Comparison of ENCODE assay signal across 17 cellular contexts in genomic region chr12:3931206-3931605, GRCh38. TPM values are rescaled to one million over a fixed set of nuclear protein-coding genes. Genes with fewer than 3 reads are reported as not detected.
DNase-seq lines count a peak whose midpoint lies in the region; ATAC-seq and TF ChIP-seq lines count a peak whose summit lies in the region.
"Had no signal": no experiment of that assay in that cellular context is flagged by ENCODE, and none has a peak within 500 bp of the region (broad histone marks: within the 10 kb centered on the region; RNA-seq: fewer than 3 reads in every experiment).

No MANE protein-coding gene starts in this region.

- H3K36me3 ChIP-seq in CD8-positive, alpha-beta T cell (ENCODE audit: insufficient read depth, low read length) = no peaks in the 10 kb centered on the region
- no peaks in the 10 kb centered on the region for H3K36me3 ChIP-seq in heart right ventricle
- H3K36me3 ChIP-seq: SJSA1 had no signal

- intact Hi-C loops in CD4-positive, alpha-beta T cell (cut with DNase I, micrococcal nuclease) = loop anchor here in 1 of 2 experiments (5.0 kb wide), 1 partner anchor 34 kb away; no protein-coding TSS in a partner anchor
- intact Hi-C loops in CD8-positive, alpha-beta T cell (cut with DNase I, micrococcal nuclease) = loop anchor here in 1 of 2 experiments (5.0 kb wide), 1 partner anchor 34 kb away; no protein-coding TSS in a partner anchor
- intact Hi-C loops in heart right ventricle (cut with DNase I) = no loop called here

- ATAC-seq in CD4-positive, alpha-beta T cell (ENCODE audit: poor library complexity) = peak; percentile 59
- peak; percentile 71 for ATAC-seq in CD8-positive, alpha-beta T cell
- ATAC-seq in heart right ventricle = no peak

- POLR2A ChIA-PET in CD4-positive, alpha-beta T cell (lab: Charles Lee) = interaction anchor here (0.8 to 1.4 kb wide), 4 partner anchors 15 to 58 kb away, joined by 3 to 4 read pairs (median 4); partner anchors contain the start of gene PARP11
- POLR2A ChIA-PET in CD8-positive, alpha-beta T cell (lab: Charles Lee) = no interaction called here

- peak overlapping the region; percentile 75 for H3K27ac Mint-ChIP-seq in CD4-positive, alpha-beta T cell
- no peak overlapping the region for H3K27ac Mint-ChIP-seq in CD8-positive, alpha-beta T cell
- H3K27ac Mint-ChIP-seq in nephron = peak overlapping the region in 2 of 3 experiments; percentile 94 to 96

- H3K4me1 Mint-ChIP-seq in CD4-positive, alpha-beta T cell (ENCODE audit: low read depth) = peaks cover 75% of the 10 kb centered on the region
- peaks cover 54% of the 10 kb centered on the region for H3K4me1 Mint-ChIP-seq in CD8-positive, alpha-beta T cell (ENCODE audit: low read depth)
- H3K4me1 Mint-ChIP-seq in nephron = peaks cover 59% of the 10 kb centered on the region

- no peak overlapping the region for H3K4me3 ChIP-seq in CD8-positive, alpha-beta T cell (ENCODE audit: low read depth, low read length)
- H3K4me3 ChIP-seq in heart right ventricle = no peak overlapping the region
- H3K4me3 ChIP-seq: PC-9, SJSA1 had no signal

- WGBS in heart right ventricle, 2 donors = 84 to 90% methylated on average over 4 of the region's 4 CpGs

- CTCF ChIA-PET in CD4-positive, alpha-beta T cell (lab: Charles Lee) = no interaction called here
- CTCF ChIA-PET in CD8-positive, alpha-beta T cell (lab: Charles Lee) = interaction anchor here (1.5 to 4.1 kb wide), 3 partner anchors 32 to 346 kb away, joined by 3 to 22 read pairs (median 11); no protein-coding TSS in a partner anchor

- no peaks in the 10 kb centered on the region for H3K27me3 ChIP-seq in CD4-positive, alpha-beta T cell (ENCODE audit: control insufficient read depth, insufficient read depth, low read length)
- no peaks in the 10 kb centered on the region for H3K27me3 ChIP-seq in CD8-positive, alpha-beta T cell (ENCODE audit: insufficient read depth, low read length)
- H3K27me3 ChIP-seq in heart right ventricle = peaks cover 0 to 71% (median 51%) of the 10 kb centered on the region in 7 donors

- peak in 5 of 10 experiments; percentile 17 to 45 (median 29) for DNase-seq in CD4-positive, alpha-beta T cell
- peak in 3 of 7 experiments; percentile 23 to 32 (median 29) for DNase-seq in CD8-positive, alpha-beta T cell
- peak; percentile 68 for DNase-seq in activated effector memory CD4-positive, alpha-beta T cell treated with anti-CD3 and anti-CD28 coated beads, Interleukin-2, amount 50 U/mL, for 16 hours
- no peak for DNase-seq in heart right ventricle
- DNase-seq in HK-2 (ENCODE audit: unreplicated experiment) = no peak
- DNase-seq in GDM1 (lab: John Stamatoyannopoulos, UW) = no peak
- DNase-seq: ACHN, DMS79 treated with DMSO at 0.1 percent for 48 hours, GF-D8, KBM-7, MV-4-11, NCI-H1417 treated with DMSO at 0.1 percent for 48 hours, NCI-H2029, NCI-H2171, PC-9 had no signal

- H3K27me3 Mint-ChIP-seq in CD4-positive, alpha-beta T cell = no peaks in the 10 kb centered on the region
- no peaks in the 10 kb centered on the region for H3K27me3 Mint-ChIP-seq in CD8-positive, alpha-beta T cell (ENCODE audit: low read depth)
- peaks cover 9% of the 10 kb centered on the region for H3K27me3 Mint-ChIP-seq in nephron (ENCODE audit: low read depth)

- H3K27ac ChIP-seq in CD4-positive, alpha-beta T cell (ENCODE audit: low read depth, low read length) = no peak overlapping the region
- no peak overlapping the region for H3K27ac ChIP-seq in CD8-positive, alpha-beta T cell (ENCODE audit: low read depth, low read length)
- no peak overlapping the region for H3K27ac ChIP-seq in heart right ventricle
- H3K27ac ChIP-seq: PC-9, SJSA1 had no signal

- peaks cover 31% of the 10 kb centered on the region for H3K4me1 ChIP-seq in CD8-positive, alpha-beta T cell (ENCODE audit: insufficient read depth, low read length)
- H3K4me1 ChIP-seq in heart right ventricle = no peaks in the 10 kb centered on the region
- H3K4me1 ChIP-seq: SJSA1 had no signal

- H3K4me3 Mint-ChIP-seq in CD4-positive, alpha-beta T cell = peak overlapping the region; percentile 3
- H3K4me3 Mint-ChIP-seq in CD8-positive, alpha-beta T cell = no peak overlapping the region
- no peak overlapping the region for H3K4me3 Mint-ChIP-seq in nephron

- no peaks in the 10 kb centered on the region for H3K9me3 ChIP-seq in CD4-positive, alpha-beta T cell (ENCODE audit: control insufficient read depth, low read length)
- H3K9me3 ChIP-seq in CD8-positive, alpha-beta T cell (ENCODE audit: low read length) = no peaks in the 10 kb centered on the region
- H3K9me3 ChIP-seq in heart right ventricle = no peaks in the 10 kb centered on the region

- H3K36me3 Mint-ChIP-seq in CD4-positive, alpha-beta T cell (ENCODE audit: low read depth) = no peaks in the 10 kb centered on the region
- no peaks in the 10 kb centered on the region for H3K36me3 Mint-ChIP-seq in CD8-positive, alpha-beta T cell
- no peaks in the 10 kb centered on the region for H3K36me3 Mint-ChIP-seq in nephron (ENCODE audit: low read depth)

- no peak for TF ChIP-seq CTCF in CD4-positive, alpha-beta T cell (IDR thresholded peaks at IDR 0.05)
- TF ChIP-seq CTCF in CD8-positive, alpha-beta T cell (IDR thresholded peaks at IDR 0.05) = no peak
- TF ChIP-seq CTCF in nephron (IDR thresholded peaks at IDR 0.05; ENCODE audit: unreplicated experiment in 3 of 3) = no peak
- no peak for TF ChIP-seq CTCF in heart right ventricle (IDR thresholded peaks at IDR 0.05)

- no peaks in the 10 kb centered on the region for H3K9me3 Mint-ChIP-seq in CD4-positive, alpha-beta T cell
- no peaks in the 10 kb centered on the region for H3K9me3 Mint-ChIP-seq in CD8-positive, alpha-beta T cell
- H3K9me3 Mint-ChIP-seq in nephron = no peaks in the 10 kb centered on the region

RNA-seq across cellular contexts. Expression of gene PARP11, which starts 58.0 kb away (rescaled TPM):
- total RNA-seq in CD4-positive, alpha-beta T cell = 10 to 100 TPM; 13.4 TPM
- 10 to 100 TPM; 11.5 to 11.8 TPM for total RNA-seq in CD8-positive, alpha-beta T cell
- 1 to 10 TPM; 4.2 to 7.5 (median 5.7) TPM for total RNA-seq in heart right ventricle
- 1 to 10 TPM; 1.5 to 2.3 TPM for polyA plus RNA-seq in heart right ventricle
- total RNA-seq: PC-9 had no signal

Comparison
In these comparisons a context has a peak if more than half of its experiments do, and no peak if none do; other contexts are left out.
1. ATAC-seq: peak in CD4-positive, alpha-beta T cell (single experiment) and CD8-positive, alpha-beta T cell (single experiment); none in heart right ventricle (0 of 8).